ENCODE assay signal across 1 cellular context in the genomic region with DNA sequence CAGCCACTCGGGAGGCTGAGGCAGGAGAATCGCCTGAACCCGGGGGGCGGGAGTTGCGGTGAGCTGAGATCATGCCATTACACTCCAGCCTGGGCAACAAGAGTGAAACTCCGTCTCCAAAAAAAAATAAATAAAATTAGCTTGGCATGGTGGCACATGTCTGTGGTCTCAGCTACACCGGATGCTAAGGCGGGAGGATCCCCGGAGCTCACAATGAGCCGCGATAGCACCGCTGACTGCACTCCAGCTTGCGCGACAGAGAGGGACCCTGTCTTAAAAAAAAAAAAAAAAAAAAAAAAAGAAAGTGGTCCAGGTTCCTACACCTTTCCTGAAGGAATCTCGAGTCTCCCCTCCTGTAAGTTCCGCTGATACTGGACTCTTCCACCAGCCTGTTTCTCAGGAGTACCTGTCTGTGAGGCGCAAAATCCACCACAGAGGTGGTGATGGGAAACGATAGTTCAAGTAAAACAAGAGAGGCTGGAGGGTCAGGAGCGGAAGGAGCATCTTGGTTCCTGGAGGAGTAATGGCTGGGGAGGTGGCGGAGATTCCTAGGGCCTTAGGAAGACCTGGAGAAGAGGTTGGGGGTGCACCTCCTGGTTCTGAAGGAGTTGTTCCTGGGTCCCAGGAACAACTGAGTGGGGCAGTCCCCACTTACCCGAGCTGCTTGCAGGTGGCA.
TF ChIP-seq lines count a peak whose summit lies in the region.

No MANE protein-coding gene starts in this region.

TF ChIP-seq in A549, 52 proteins besides CTCF, POLR2A, EP300 and RAD21:
- TF ChIP-seq EHMT2 (IDR thresholded peaks at IDR 0.05; ENCODE audit: low read depth), result no peak
- no peak for TF ChIP-seq MAZ (IDR thresholded peaks at IDR 0.05; ENCODE audit: borderline replicate concordance, low read depth, low read length)
